In the genomic region with DNA sequence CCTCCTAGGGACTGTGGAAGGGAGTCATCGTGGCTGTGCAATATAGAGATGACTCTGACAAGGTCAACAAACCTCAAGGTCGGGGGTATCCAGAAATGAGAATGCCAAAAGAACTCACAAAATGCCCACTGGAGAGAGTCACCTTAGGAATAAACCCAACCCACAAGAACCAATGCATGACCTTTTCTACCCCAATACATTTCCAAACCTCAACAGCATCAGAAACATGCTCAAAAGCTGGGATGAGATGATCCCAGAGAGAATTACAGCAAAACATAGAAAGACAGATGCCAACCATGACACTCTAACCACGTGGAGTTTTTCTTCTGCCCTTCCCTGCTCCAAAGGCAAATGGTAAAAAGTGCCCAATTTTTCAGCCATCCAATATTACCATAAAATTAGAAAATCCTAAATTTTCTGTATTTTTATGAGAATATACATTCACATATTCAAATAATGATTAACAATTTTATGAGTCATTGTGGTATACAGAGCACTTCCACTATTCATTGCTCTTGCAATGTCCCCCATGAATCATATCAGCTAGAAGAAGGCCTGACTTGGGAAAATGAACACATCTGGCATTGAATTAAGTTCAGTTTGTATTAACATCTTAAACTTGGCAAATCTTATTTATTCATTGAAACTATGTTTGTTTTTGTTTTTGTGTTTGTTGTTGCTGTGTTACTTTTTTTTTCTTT, we compare ENCODE assay signal across 13 cellular contexts.
A peak's percentile ranks its signal among the peaks of the same experiment; 100 is the strongest.
DNase-seq lines count a peak whose midpoint lies in the region; ATAC-seq and TF ChIP-seq lines count a peak whose summit lies in the region.
"Had no signal": no experiment of that assay in that cellular context is flagged by ENCODE, and none has a peak within 500 bp of the region (broad histone marks: within the 10 kb centered on the region; RNA-seq: fewer than 3 reads in every experiment).

No MANE protein-coding gene starts in this region.

- H3K27ac ChIP-seq in right lobe of liver, result no peak overlapping the region

- no peak overlapping the region for H3K27ac Mint-ChIP-seq in activated CD4-positive, alpha-beta memory T cell treated with anti-CD3 and anti-CD28 coated beads for 36 hours
- H3K27ac Mint-ChIP-seq: stimulated activated effector memory CD8-positive, alpha-beta T cell treated with anti-CD3 and anti-CD28 coated beads, Interleukin-12 subunit alpha, Interleukin-12 subunit beta, amount 100 ng/mL, for 72 hours had no signal

- H3K4me3 ChIP-seq in kidney epithelial cell (ENCODE audit: low read depth, low read length) (no peak overlapping the region), right lobe of liver (no peak overlapping the region)
- H3K4me3 ChIP-seq: body of pancreas, skin epidermis had no signal

- peak; percentile 63 for ATAC-seq in HG03139 (IDR thresholded peaks at IDR 0.05; ENCODE audit: unreplicated experiment)
- ATAC-seq in right lobe of liver, result no peak
- ATAC-seq: body of pancreas; stimulated activated effector memory CD8-positive, alpha-beta T cell treated with anti-CD3 and anti-CD28 coated beads, Interleukin-12 subunit alpha, Interleukin-12 subunit beta, amount 100 ng/mL, for 72 hours had no signal

- DNase-seq in GM04504 (ENCODE audit: low read depth) (peak; percentile 77), amniotic stem cell (lab: John Stamatoyannopoulos, UW) (peak; percentile 58), kidney epithelial cell (ENCODE audit: low read depth) (peak; percentile 63), right lobe of liver (no peak), NCI-H1694 (lab: John Stamatoyannopoulos, UW) (no peak)
- DNase-seq in activated CD4-positive, alpha-beta T cell treated with anti-CD3 and anti-CD28 coated beads for 1 hour, result no peak
- no peak for DNase-seq in activated CD4-positive, alpha-beta memory T cell treated with anti-CD3 and anti-CD28 coated beads for 36 hours
- DNase-seq: body of pancreas, COR-L47, NCI-H524 treated with DMSO at 0.1 percent for 48 hours had no signal

- CTCF ChIA-PET in activated CD4-positive, alpha-beta memory T cell treated with anti-CD3 and anti-CD28 coated beads for 36 hours (lab: Charles Lee), result no interaction called here

- H3K4me1 Mint-ChIP-seq in activated CD4-positive, alpha-beta memory T cell treated with anti-CD3 and anti-CD28 coated beads for 36 hours (ENCODE audit: low read depth), result no peaks in the 10 kb centered on the region
- H3K4me1 Mint-ChIP-seq: stimulated activated effector memory CD8-positive, alpha-beta T cell treated with anti-CD3 and anti-CD28 coated beads, Interleukin-12 subunit alpha, Interleukin-12 subunit beta, amount 100 ng/mL, for 72 hours had no signal

- H3K9me3 Mint-ChIP-seq in activated CD4-positive, alpha-beta memory T cell treated with anti-CD3 and anti-CD28 coated beads for 36 hours, result no peaks in the 10 kb centered on the region
- H3K9me3 Mint-ChIP-seq: stimulated activated effector memory CD8-positive, alpha-beta T cell treated with anti-CD3 and anti-CD28 coated beads, Interleukin-12 subunit alpha, Interleukin-12 subunit beta, amount 100 ng/mL, for 72 hours had no signal

- H3K9me3 ChIP-seq in right lobe of liver, result no peaks in the 10 kb centered on the region
- H3K9me3 ChIP-seq: body of pancreas had no signal

- H3K4me1 ChIP-seq in right lobe of liver, result no peaks in the 10 kb centered on the region

- WGBS in right lobe of liver (ENCODE audit: insufficient coverage, low coverage, low lambda C conversion rate, missing lambda C conversion rate), result 65% methylated on average over 3 of the region's 3 CpGs

- intact Hi-C loops in right lobe of liver (cut with DNase I), result no loop called here
- intact Hi-C loops in activated CD4-positive, alpha-beta memory T cell treated with anti-CD3 and anti-CD28 coated beads for 36 hours (cut with micrococcal nuclease), result no loop called here

- H3K4me3 Mint-ChIP-seq in activated CD4-positive, alpha-beta memory T cell treated with anti-CD3 and anti-CD28 coated beads for 36 hours, result no peak overlapping the region
- H3K4me3 Mint-ChIP-seq: stimulated activated effector memory CD8-positive, alpha-beta T cell treated with anti-CD3 and anti-CD28 coated beads, Interleukin-12 subunit alpha, Interleukin-12 subunit beta, amount 100 ng/mL, for 72 hours had no signal

- H3K36me3 Mint-ChIP-seq in activated CD4-positive, alpha-beta memory T cell treated with anti-CD3 and anti-CD28 coated beads for 36 hours, result no peaks in the 10 kb centered on the region
- H3K36me3 Mint-ChIP-seq: stimulated activated effector memory CD8-positive, alpha-beta T cell treated with anti-CD3 and anti-CD28 coated beads, Interleukin-12 subunit alpha, Interleukin-12 subunit beta, amount 100 ng/mL, for 72 hours had no signal

- no peak for TF ChIP-seq POLR2A in right lobe of liver (IDR thresholded peaks at IDR 0.05)

- no peaks in the 10 kb centered on the region for H3K36me3 ChIP-seq in kidney epithelial cell (ENCODE audit: control insufficient read depth, insufficient read depth, low read length)
- H3K36me3 ChIP-seq in right lobe of liver, result no peaks in the 10 kb centered on the region

- POLR2A ChIA-PET in activated CD4-positive, alpha-beta memory T cell treated with anti-CD3 and anti-CD28 coated beads for 36 hours (lab: Charles Lee), result no interaction called here

- H3K27me3 ChIP-seq in kidney epithelial cell (ENCODE audit: control insufficient read depth, insufficient read depth, low read length) (no peaks in the 10 kb centered on the region), right lobe of liver (no peaks in the 10 kb centered on the region)
- H3K27me3 ChIP-seq: body of pancreas had no signal

- H3K27me3 Mint-ChIP-seq in activated CD4-positive, alpha-beta memory T cell treated with anti-CD3 and anti-CD28 coated beads for 36 hours, result peaks cover 6% of the 10 kb centered on the region

- TF ChIP-seq CTCF in kidney epithelial cell (IDR thresholded peaks at IDR 0.05; ENCODE audit: insufficient read depth, low read length, poor library complexity, severe bottlenecking), result no peak
- no peak for TF ChIP-seq CTCF in right lobe of liver (IDR thresholded peaks at IDR 0.05)

Comparison
In these comparisons a context has a peak if more than half of its experiments do, and no peak if none do; other contexts are left out.
1. DNase-seq: peak in GM04504 (single experiment), amniotic stem cell (single experiment) and kidney epithelial cell (single experiment); none in right lobe of liver (0 of 3), NCI-H1694 (single experiment), activated CD4-positive, alpha-beta T cell treated with anti-CD3 and anti-CD28 coated beads for 1 hour (single experiment) and activated CD4-positive, alpha-beta memory T cell treated with anti-CD3 and anti-CD28 coated beads for 36 hours (single experiment).